In the genomic region with DNA sequence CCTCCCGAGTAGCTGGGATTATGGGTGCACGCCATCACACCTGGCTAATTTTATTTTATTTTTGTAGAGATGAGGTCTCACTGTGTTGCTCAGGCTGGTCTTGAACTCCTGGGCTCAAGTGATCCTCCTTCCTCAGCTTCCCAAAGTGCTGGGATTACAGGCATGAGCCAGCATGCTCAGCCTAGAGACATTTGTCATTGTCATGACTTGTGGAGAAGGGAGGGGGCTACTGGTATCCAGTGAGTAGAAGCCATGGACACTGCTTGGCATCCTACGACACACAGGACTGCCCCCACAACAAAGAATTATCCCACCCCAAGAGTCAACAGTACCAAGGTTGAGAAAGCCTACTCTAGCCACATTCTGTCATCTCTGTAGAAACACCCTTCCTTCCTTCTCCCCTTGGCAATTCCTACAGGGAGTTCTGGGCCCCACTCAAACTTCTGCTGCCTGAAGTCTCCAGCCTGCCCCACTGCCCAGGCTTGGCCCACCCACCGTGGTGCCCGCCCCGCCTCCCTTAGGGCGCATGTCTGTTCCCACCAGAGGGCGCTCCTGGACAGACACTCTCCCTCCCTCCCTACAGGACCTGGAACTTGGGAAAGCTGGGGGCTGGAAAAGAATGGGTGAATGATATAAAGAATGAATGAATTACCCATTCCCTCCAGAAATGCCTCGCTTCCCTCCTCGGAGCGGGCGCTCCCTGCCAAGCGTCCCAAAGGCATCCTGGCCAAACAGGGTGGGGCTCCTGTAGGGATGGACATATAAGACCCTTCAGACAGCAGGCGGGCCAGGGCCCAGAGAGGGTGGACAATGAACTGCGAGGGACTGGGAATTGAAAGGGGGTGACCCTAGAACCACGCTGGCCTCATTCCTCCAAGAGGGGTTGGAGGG, we compare ENCODE assay signal across 8 cellular contexts. TPM values are rescaled to one million over a fixed set of nuclear protein-coding genes. Genes with fewer than 3 reads are reported as not detected.
DNase-seq lines count a peak whose midpoint lies in the region; ATAC-seq and TF ChIP-seq lines count a peak whose summit lies in the region.

No MANE protein-coding gene starts in this region.

- CTCF ChIA-PET in CD4-positive, alpha-beta memory T cell (lab: Charles Lee; ENCODE audit: partially characterized antibody), result interaction anchor here (0.7 to 9.1 kb wide), 6 partner anchors 12 to 264 kb away, joined by 3 to 278 read pairs (median 4); partner anchors contain the start of genes SYNGR4 and TMEM143
- CTCF ChIA-PET in OCI-LY7 (lab: Charles Lee; ENCODE audit: unreplicated experiment), result interaction anchor here (0.6 to 2.1 kb wide), 2 partner anchors 14 to 17 kb away, joined by 4 to 6 read pairs; no protein-coding TSS in a partner anchor

- H3K27ac Mint-ChIP-seq in CD4-positive, alpha-beta memory T cell, result peak overlapping the region; percentile 10 to 100 (median 99)
- peak overlapping the region in 5 of 6 donors; percentile 76 to 100 (median 99) for H3K27ac Mint-ChIP-seq in naive B cell

- no peaks in the 10 kb centered on the region for H3K27me3 ChIP-seq in CD4-positive, alpha-beta memory T cell (ENCODE audit: insufficient read depth, low read length)
- H3K27me3 ChIP-seq in HUES48 (ENCODE audit: control insufficient read depth, insufficient read depth, low read length) (no peaks in the 10 kb centered on the region), esophagus squamous epithelium (no peaks in the 10 kb centered on the region)

- intact Hi-C loops in CD4-positive, alpha-beta memory T cell (cut with micrococcal nuclease), result loop anchor here (2.0 to 5.0 kb wide), 5 partner anchors 63 to 1547 kb away; partner anchors contain the start of genes CARD8, GRWD1, PNKP and RRAS
- intact Hi-C loops in OCI-LY7 (cut with micrococcal nuclease; ENCODE audit: unreplicated experiment), result loop anchor here (1.0 to 2.0 kb wide), 2 partner anchors 13 to 79 kb away; no protein-coding TSS in a partner anchor
- intact Hi-C loops in esophagus squamous epithelium (cut with DNase I), result no loop called here

- H3K9me3 Mint-ChIP-seq in CD4-positive, alpha-beta memory T cell, result no peaks in the 10 kb centered on the region
- H3K9me3 Mint-ChIP-seq in naive B cell, result peaks cover 0 to 2% (median 0%) of the 10 kb centered on the region in 7 donors

- no peak for TF ChIP-seq POLR2A in esophagus squamous epithelium (IDR thresholded peaks at IDR 0.05)

- no peaks in the 10 kb centered on the region for H4K20me1 ChIP-seq in OCI-LY7 (ENCODE audit: insufficient read depth, low read length)

- peak overlapping the region; percentile 100 for H3K27ac ChIP-seq in CD4-positive, alpha-beta memory T cell (ENCODE audit: low read depth, low read length)
- H3K27ac ChIP-seq in HUES48 (ENCODE audit: low read depth, low read length), result peak overlapping the region; percentile 17
- H3K27ac ChIP-seq in OCI-LY7 (ENCODE audit: low read depth, low read length, poor library complexity, severe bottlenecking), result peak overlapping the region; percentile 90
- H3K27ac ChIP-seq in esophagus squamous epithelium, result peak overlapping the region; percentile 28 to 99 (median 98)

- H3K4me2 ChIP-seq in OCI-LY7 (ENCODE audit: low read length), result peak overlapping the region; percentile 95

- no peaks in the 10 kb centered on the region for H3K36me3 ChIP-seq in CD4-positive, alpha-beta memory T cell (ENCODE audit: insufficient read depth, low read length)
- H3K36me3 ChIP-seq in HUES48 (ENCODE audit: control insufficient read depth, insufficient read depth, low read length) (no peaks in the 10 kb centered on the region), OCI-LY7 (ENCODE audit: insufficient read depth, low read length) (no peaks in the 10 kb centered on the region), esophagus squamous epithelium (no peaks in the 10 kb centered on the region)

- BruUV-seq in OCI-LY7 (replicated peaks; lab: Mats Ljungman, UMichigan), result no TSS peak

- peak overlapping the region; percentile 40 for H2AFZ ChIP-seq in OCI-LY7 (ENCODE audit: low read length)

- peaks cover 6% of the 10 kb centered on the region; the same call in 1 of the 2 replicates for H3K79me2 ChIP-seq in OCI-LY7 (ENCODE audit: insufficient read depth, low read depth, low read length)

- peak; percentile 63 to 77 (median 72) for DNase-seq in CD4-positive, alpha-beta memory T cell
- peak; percentile 74 for DNase-seq in OCI-LY7 (ENCODE audit: low spot score)
- peak; percentile 82 for DNase-seq in activated T-cell treated with anti-CD3 and anti-CD28 coated beads, Interleukin-2, amount 50 U/mL, for 1 hour
- DNase-seq in esophagus squamous epithelium (lab: John Stamatoyannopoulos, UW), result no peak
- DNase-seq in naive B cell, result peak; percentile 74
- DNase-seq in stimulated activated naive CD4-positive, alpha-beta T cell (lab: John Stamatoyannopoulos, UW), result peak; percentile 46 to 78 (median 68)

- H3K4me1 ChIP-seq in CD4-positive, alpha-beta memory T cell (ENCODE audit: insufficient read depth, low read length), result peaks cover 46% of the 10 kb centered on the region
- peaks cover 18% of the 10 kb centered on the region for H3K4me1 ChIP-seq in HUES48 (ENCODE audit: control insufficient read depth, insufficient read depth, low read length)
- peaks cover 30% of the 10 kb centered on the region for H3K4me1 ChIP-seq in OCI-LY7 (ENCODE audit: insufficient read depth, low read length, poor library complexity, severe bottlenecking)
- H3K4me1 ChIP-seq in esophagus squamous epithelium, result peaks cover 17 to 51% (median 22%) of the 10 kb centered on the region in 3 donors

- no peaks in the 10 kb centered on the region for H3K9me3 ChIP-seq in CD4-positive, alpha-beta memory T cell (ENCODE audit: control insufficient read depth in 1 of 2, low read length in 2 of 2)
- H3K9me3 ChIP-seq in HUES48 (ENCODE audit: control insufficient read depth, insufficient read depth, low read length) (no peaks in the 10 kb centered on the region), OCI-LY7 (ENCODE audit: low read length) (no peaks in the 10 kb centered on the region), esophagus squamous epithelium (no peaks in the 10 kb centered on the region)

- no peak overlapping the region for H3K4me3 ChIP-seq in CD4-positive, alpha-beta memory T cell (ENCODE audit: low read length in 2 of 2)
- H3K4me3 ChIP-seq in HUES48 (ENCODE audit: low read depth, low read length), result peak overlapping the region; percentile 73; the same call in 1 of the 2 replicates
- peak overlapping the region; percentile 70 for H3K4me3 ChIP-seq in OCI-LY7 (ENCODE audit: low read depth, low read length, poor library complexity, severe bottlenecking)
- no peak overlapping the region for H3K4me3 ChIP-seq in esophagus squamous epithelium

- H3K36me3 Mint-ChIP-seq in CD4-positive, alpha-beta memory T cell, result peaks cover 0 to 3% of the 10 kb centered on the region in 2 donors
- peaks cover 0 to 1% of the 10 kb centered on the region in 2 donors for H3K36me3 Mint-ChIP-seq in naive B cell

- peaks cover 25 to 52% (median 37%) of the 10 kb centered on the region in 4 donors for H3K4me1 Mint-ChIP-seq in CD4-positive, alpha-beta memory T cell
- peaks cover 42 to 50% (median 50%) of the 10 kb centered on the region in 3 donors for H3K4me1 Mint-ChIP-seq in naive B cell

- POLR2A ChIA-PET in CD4-positive, alpha-beta memory T cell (lab: Charles Lee; ENCODE audit: partially characterized antibody), result interaction anchor here (0.6 to 8.7 kb wide), 5 partner anchors 14 to 173 kb away, joined by 3 to 516 read pairs (median 3); partner anchors contain the start of genes CARD8, GRWD1, SYNGR4 and TMEM143
- POLR2A ChIA-PET in OCI-LY7 (lab: Charles Lee), result no interaction called here

- no peaks in the 10 kb centered on the region for H3K27me3 Mint-ChIP-seq in CD4-positive, alpha-beta memory T cell
- H3K27me3 Mint-ChIP-seq in naive B cell, result no peaks in the 10 kb centered on the region

- H3K9ac ChIP-seq in HUES48 (ENCODE audit: low read depth, low read length), result no peak overlapping the region

- WGBS in esophagus squamous epithelium, 2 donors, result 20 to 21% methylated on average over 8 to 11 of the region's 16 CpGs

- TF ChIP-seq CTCF in OCI-LY7 (conservative IDR thresholded peaks at IDR 0.05; ENCODE audit: low read length) (peak; percentile 96), esophagus squamous epithelium (IDR thresholded peaks at IDR 0.05) (peak; percentile 76 to 92 (median 83))

- ATAC-seq in naive B cell (ENCODE audit: low read depth in 2 of 2) (peak; percentile 13 to 15), GM19328 (IDR thresholded peaks at IDR 0.05; ENCODE audit: unreplicated experiment) (no peak)

- H3K9me2 ChIP-seq in OCI-LY7 (ENCODE audit: insufficient read depth, low read length), result no peaks in the 10 kb centered on the region

- H3K4me3 Mint-ChIP-seq in CD4-positive, alpha-beta memory T cell, result peak overlapping the region in 6 of 8 donors; percentile 91 to 94 (median 91)
- H3K4me3 Mint-ChIP-seq in naive B cell, result peak overlapping the region in 6 of 8 donors; percentile 47 to 100 (median 92)

RNA-seq across cellular contexts. Expression of gene EMP3, which starts 5.5 kb away (rescaled TPM):
- total RNA-seq in CD4-positive, alpha-beta memory T cell, result 100 to 1,000 TPM; 293 to 294 TPM
- 1,000 to 10,000 TPM; 1,097 to 1,108 TPM for polyA plus RNA-seq in CD4-positive, alpha-beta memory T cell
- 14.5 and 33.8 TPM in 2 replicates for total RNA-seq in OCI-LY7 (2014; rRNA removed; shearing (Covaris generic))
- total RNA-seq in OCI-LY7 (2022) (21.1 and 23.1 TPM in 2 replicates), esophagus squamous epithelium (10 to 100 TPM in 1 of 4 donors, 1 to 10 TPM in 3; 2.0 to 23.7 (median 6.0) TPM)
- 100 to 1,000 TPM; 305 to 450 (median 425) TPM for polyA plus RNA-seq in naive B cell (ENCODE audit: low read depth in 6 of 6)

RNA-seq across cellular contexts. Expression of gene TMEM143, which starts 43.8 kb away (rescaled TPM):
- 10 to 100 TPM; 27.6 to 31.8 TPM for total RNA-seq in CD4-positive, alpha-beta memory T cell
- 1 to 10 TPM; 3.8 to 8.2 TPM for polyA plus RNA-seq in CD4-positive, alpha-beta memory T cell
- total RNA-seq in OCI-LY7 (2014; rRNA removed; shearing (Covaris generic)), result 18.2 and 31.1 TPM in 2 replicates
- 31.4 and 37.9 TPM in 2 replicates for total RNA-seq in OCI-LY7 (2022)
- 1 to 10 TPM; 3.2 to 9.3 (median 6.2) TPM for total RNA-seq in esophagus squamous epithelium
- polyA plus RNA-seq in naive B cell (ENCODE audit: low read depth in 6 of 6), result 10 to 100 TPM in 1 of 6 donors, 1 to 10 TPM in 5; 3.9 to 12.1 (median 5.9) TPM

RNA-seq across cellular contexts. Expression of gene SYNGR4, which starts 44.3 kb away (rescaled TPM):
- not detected for total RNA-seq in CD4-positive, alpha-beta memory T cell
- not detected for polyA plus RNA-seq in CD4-positive, alpha-beta memory T cell
- 0.38 and 0.51 TPM in 2 replicates for total RNA-seq in OCI-LY7 (2014; rRNA removed; shearing (Covaris generic))
- total RNA-seq in OCI-LY7 (2022), result 1.0 and 1.2 TPM in 2 replicates
- total RNA-seq in esophagus squamous epithelium, result not detected
- polyA plus RNA-seq in naive B cell (ENCODE audit: low read depth in 6 of 6), result not detected

RNA-seq across cellular contexts. Expression of gene ZNF114, which starts 50.0 kb away (rescaled TPM):
- total RNA-seq in CD4-positive, alpha-beta memory T cell, result under 1 TPM in 1 of 2 experiments, not detected in 1; 0.36 TPM
- polyA plus RNA-seq in CD4-positive, alpha-beta memory T cell, result not detected
- total RNA-seq in OCI-LY7 (2014; rRNA removed; shearing (Covaris generic)), result not detected in 2 replicates
- total RNA-seq in OCI-LY7 (2022) (not detected in 2 replicates), esophagus squamous epithelium (not detected)
- under 1 TPM in 2 of 6 donors, not detected in 4; 0.29 to 0.41 TPM for polyA plus RNA-seq in naive B cell (ENCODE audit: low read depth in 6 of 6)

Comparison
In these comparisons a context has a peak if more than half of its experiments do, and no peak if none do; other contexts are left out.
1. H3K27ac ChIP-seq: peak in every context shown above with its lines; median percentile 100 in CD4-positive, alpha-beta memory T cell; 98 in esophagus squamous epithelium; 90 in OCI-LY7; 17 in HUES48.
2. H3K4me3 ChIP-seq: peak in HUES48 (single experiment) and OCI-LY7 (single experiment); none in CD4-positive, alpha-beta memory T cell (0 of 2) and esophagus squamous epithelium (0 of 4).
3. RNA of gene EMP3, which starts 5.5 kb away (total RNA-seq): 293 to 294 TPM in CD4-positive, alpha-beta memory T cell; 14.5 to 33.8 TPM in OCI-LY7 and 2.0 to 23.7 TPM in esophagus squamous epithelium; every median in the first group is over 4 times any median in the second.